In genomic region chr1:32234792-32235191, GRCh38 we compare ENCODE assay signal across 27 cellular contexts. TPM values are rescaled to one million over a fixed set of nuclear protein-coding genes. Genes with fewer than 3 reads are reported as not detected.
DNase-seq lines count a peak whose midpoint lies in the region; ATAC-seq and TF ChIP-seq lines count a peak whose summit lies in the region.
"Had no signal": no experiment of that assay in that cellular context is flagged by ENCODE, and none has a peak within 500 bp of the region (broad histone marks: within the 10 kb centered on the region; RNA-seq: fewer than 3 reads in every experiment).

No MANE protein-coding gene starts in this region.

- no peak for TF ChIP-seq POLR2A in gastrocnemius medialis (IDR thresholded peaks at IDR 0.05)

- H3K4me1 Mint-ChIP-seq in endodermal cell: peaks cover 7% of the 10 kb centered on the region
- H3K4me1 Mint-ChIP-seq: activated CD8-positive, alpha-beta memory T cell treated with anti-CD3 and anti-CD28 coated beads, Interleukin-2, amount 10 ng/mL, durations not matched to agents 7 days and 5 days had no signal

- no TSS peak for BruUV-seq in PC-3 (replicated peaks; lab: Mats Ljungman, UMichigan)

- in situ Hi-C loops in gastrocnemius medialis (cut with MboI; ENCODE audit: low sequenced_read_pairs in 4 of 4): no loop called here

- POLR2A ChIA-PET in PC-3 (lab: Charles Lee; ENCODE audit: unreplicated experiment): no interaction called here

- peaks cover 3% of the 10 kb centered on the region for H3K36me3 Mint-ChIP-seq in endodermal cell (ENCODE audit: low read depth)

- H4K20me1 ChIP-seq in PC-3 (ENCODE audit: low read length): no peaks in the 10 kb centered on the region

- DNase-seq in H7 (peak; percentile 49), PC-3 (no peak), endodermal cell (peak; percentile 52), gastrocnemius medialis (peak in 1 of 2 donors; percentile 32)
- DNase-seq: activated CD8-positive, alpha-beta memory T cell treated with anti-CD3 and anti-CD28 coated beads, Interleukin-2, amount 10 ng/mL, durations not matched to agents 7 days and 5 days; activated naive CD4-positive, alpha-beta T cell treated with anti-CD3 and anti-CD28 coated beads, Interleukin-2, amount 50 U/mL, for 16 hours; aorta; CD4-positive, alpha-beta memory T cell; central memory CD4-positive, alpha-beta T cell; DMS153; GDM1; MG63; NCI-H1417 treated with DMSO at 0.1 percent for 48 hours; NCI-H524 treated with DMSO at 0.1 percent for 48 hours; SHP77 treated with DMSO at 0.1 percent for 48 hours; small intestine had no signal

- H3K27ac ChIP-seq in PC-3 (ENCODE audit: low read length): peak overlapping the region; percentile 90; the same call in 1 of the 2 replicates
- H3K27ac ChIP-seq in endodermal cell (ENCODE audit: low read depth, low read length): no peak overlapping the region
- H3K27ac ChIP-seq in gastrocnemius medialis: peak overlapping the region in 1 of 4 donors; percentile 62

- no peak overlapping the region for H3K4me2 ChIP-seq in PC-3 (ENCODE audit: low read length)
- H3K4me2 ChIP-seq: hepatocyte had no signal

- no peaks in the 10 kb centered on the region for H3K27me3 ChIP-seq in H7 (ENCODE audit: control insufficient read depth, insufficient read depth, low read length)
- H3K27me3 ChIP-seq in PC-3 (ENCODE audit: low read length): no peaks in the 10 kb centered on the region
- no peaks in the 10 kb centered on the region for H3K27me3 ChIP-seq in endodermal cell (ENCODE audit: control insufficient read depth, insufficient read depth, low read length, poor library complexity, severe bottlenecking)
- no peaks in the 10 kb centered on the region for H3K27me3 ChIP-seq in gastrocnemius medialis
- H3K27me3 ChIP-seq: hepatocyte, MG63 had no signal

- no peak overlapping the region for H2AFZ ChIP-seq in PC-3 (ENCODE audit: low read length)
- H2AFZ ChIP-seq: hepatocyte had no signal

- H3K4me1 ChIP-seq in PC-3 (ENCODE audit: insufficient read depth, low read length) (peaks cover 25% of the 10 kb centered on the region), endodermal cell (ENCODE audit: control insufficient read depth, insufficient read depth, low read length) (no peaks in the 10 kb centered on the region), gastrocnemius medialis (no peaks in the 10 kb centered on the region)

- H3K27me3 Mint-ChIP-seq in endodermal cell (ENCODE audit: insufficient read depth): peaks cover 4% of the 10 kb centered on the region
- H3K27me3 Mint-ChIP-seq: activated CD8-positive, alpha-beta memory T cell treated with anti-CD3 and anti-CD28 coated beads, Interleukin-2, amount 10 ng/mL, durations not matched to agents 7 days and 5 days; CD4-positive, alpha-beta memory T cell; stimulated activated memory B cell treated with anti-CD40 and anti-IgM and Interleukin-4, amounts not matched to agents 10 μg/mL and 1 μg/mL and 100 μg/mL, for 72 hours had no signal

- ATAC-seq in PC-3: peak; percentile 19
- peak; percentile 50 to 57 for ATAC-seq in gastrocnemius medialis
- no peak for ATAC-seq in GM19035 (IDR thresholded peaks at IDR 0.05; ENCODE audit: unreplicated experiment)
- ATAC-seq in HG03159 (IDR thresholded peaks at IDR 0.05; ENCODE audit: unreplicated experiment): no peak
- ATAC-seq in HG02884 (IDR thresholded peaks at IDR 0.05; ENCODE audit: unreplicated experiment): no peak
- ATAC-seq: activated CD8-positive, alpha-beta memory T cell treated with anti-CD3 and anti-CD28 coated beads, Interleukin-2, amount 10 ng/mL, durations not matched to agents 7 days and 5 days; stimulated activated memory B cell treated with anti-CD40 and anti-IgM and Interleukin-4, amounts not matched to agents 10 μg/mL and 1 μg/mL and 100 μg/mL, for 72 hours had no signal

- H3K9me3 ChIP-seq in PC-3 (ENCODE audit: low read length) (no peaks in the 10 kb centered on the region), endodermal cell (ENCODE audit: control insufficient read depth, low read length) (no peaks in the 10 kb centered on the region), gastrocnemius medialis (no peaks in the 10 kb centered on the region)
- H3K9me3 ChIP-seq: MG63 had no signal

- H3K36me3 ChIP-seq in H7 (replicated peaks; ENCODE audit: control insufficient read depth, insufficient read depth, low read length): peaks cover 11% of the 10 kb centered on the region
- H3K36me3 ChIP-seq in PC-3 (ENCODE audit: low read depth, low read length): peaks cover 9% of the 10 kb centered on the region
- peaks cover 19% of the 10 kb centered on the region for H3K36me3 ChIP-seq in endodermal cell (ENCODE audit: control insufficient read depth, insufficient read depth, low read length)
- H3K36me3 ChIP-seq in gastrocnemius medialis: peaks cover 0 to 35% of the 10 kb centered on the region in 2 donors

- H3K4me3 ChIP-seq in H7 (ENCODE audit: insufficient read depth, low read depth, low read length): no peak overlapping the region
- no peak overlapping the region for H3K4me3 ChIP-seq in PC-3 (ENCODE audit: low read length)
- H3K4me3 ChIP-seq in endodermal cell (ENCODE audit: low read length): no peak overlapping the region
- H3K4me3 ChIP-seq in gastrocnemius medialis: no peak overlapping the region
- H3K4me3 ChIP-seq: hepatocyte, MG63 had no signal

- no peak overlapping the region for H3K27ac Mint-ChIP-seq in endodermal cell
- H3K27ac Mint-ChIP-seq: activated CD8-positive, alpha-beta memory T cell treated with anti-CD3 and anti-CD28 coated beads, Interleukin-2, amount 10 ng/mL, durations not matched to agents 7 days and 5 days; activated T-helper 1 cell treated with anti-CD3 and anti-CD28 coated beads, Interleukin-12 subunit alpha, Interleukin-12 subunit beta, Interleukin-2, Interleukin-4 antibody, amounts not matched to agents 30 ng/mL and 10 ng/mL and 1 ng/mL, durations not matched to agents 14 hours and 24 hours and 36 hours; CD4-positive, alpha-beta memory T cell; stimulated activated memory B cell treated with anti-CD40 and anti-IgM and Interleukin-4, amounts not matched to agents 10 μg/mL and 1 μg/mL and 100 μg/mL, for 72 hours had no signal

- H3F3A ChIP-seq in PC-3 (ENCODE audit: low read length, unreplicated experiment): peaks cover 6% of the 10 kb centered on the region

- 92 to 97% methylated on average over 6 to 7 of the region's 7 CpGs for WGBS in endodermal cell (ENCODE audit: insufficient coverage in 1 of 2, insufficient read length in 1 of 2), 2 experiments

- TF ChIP-seq CTCF in PC-3 (conservative IDR thresholded peaks at IDR 0.05; ENCODE audit: low read depth, low read length): no peak
- peak; percentile 31 for TF ChIP-seq CTCF in endodermal cell (conservative IDR thresholded peaks at IDR 0.05)
- TF ChIP-seq CTCF in gastrocnemius medialis (IDR thresholded peaks at IDR 0.05 in 4 of 5, conservative IDR thresholded peaks at IDR 0.05 in 1 of 5): no peak

- no peak overlapping the region for H3K4me3 Mint-ChIP-seq in endodermal cell
- H3K4me3 Mint-ChIP-seq: activated CD8-positive, alpha-beta memory T cell treated with anti-CD3 and anti-CD28 coated beads, Interleukin-2, amount 10 ng/mL, durations not matched to agents 7 days and 5 days; activated T-helper 1 cell treated with anti-CD3 and anti-CD28 coated beads, Interleukin-12 subunit alpha, Interleukin-12 subunit beta, Interleukin-2, Interleukin-4 antibody, amounts not matched to agents 30 ng/mL and 10 ng/mL and 1 ng/mL, durations not matched to agents 14 hours and 24 hours and 36 hours; CD4-positive, alpha-beta memory T cell; neural crest cell; stimulated activated memory B cell treated with anti-CD40 and anti-IgM and Interleukin-4, amounts not matched to agents 10 μg/mL and 1 μg/mL and 100 μg/mL, for 72 hours had no signal

- no peaks in the 10 kb centered on the region for H3K9me2 ChIP-seq in PC-3 (replicated peaks; ENCODE audit: low read length)

- H3K9me3 Mint-ChIP-seq in endodermal cell: no peaks in the 10 kb centered on the region
- H3K9me3 Mint-ChIP-seq: activated T-helper 1 cell treated with anti-CD3 and anti-CD28 coated beads, Interleukin-12 subunit alpha, Interleukin-12 subunit beta, Interleukin-2, Interleukin-4 antibody, amounts not matched to agents 30 ng/mL and 10 ng/mL and 1 ng/mL, durations not matched to agents 14 hours and 24 hours and 36 hours; CD4-positive, alpha-beta memory T cell; neural crest cell; stimulated activated memory B cell treated with anti-CD40 and anti-IgM and Interleukin-4, amounts not matched to agents 10 μg/mL and 1 μg/mL and 100 μg/mL, for 72 hours had no signal

- H3K79me2 ChIP-seq in PC-3 (ENCODE audit: low read length): no peaks in the 10 kb centered on the region
- H3K79me2 ChIP-seq: hepatocyte had no signal

- CTCF ChIA-PET in PC-3 (lab: Charles Lee): no interaction called here

- H3K9ac ChIP-seq in PC-3 (ENCODE audit: low read length) (no peak overlapping the region), endodermal cell (ENCODE audit: extremely low read depth, low read length, poor library complexity, severe bottlenecking) (no peak overlapping the region)

- intact Hi-C loops in PC-3 (cut with micrococcal nuclease): no loop called here
- intact Hi-C loops in gastrocnemius medialis (cut with DNase I; ENCODE audit: low total_unique reads): no loop called here

RNA-seq across cellular contexts. Expression of gene FAM167B, which starts 12.2 kb away (rescaled TPM):
- 3.1 and 4.1 TPM in 2 replicates for total RNA-seq in H7 (2014; rRNA removed; shearing (Covaris generic))
- 1.3 and 1.6 TPM in 2 replicates for total RNA-seq in PC-3 (2014; rRNA removed)
- 1 to 10 TPM; 1.1 to 2.9 TPM for total RNA-seq in endodermal cell
- polyA plus RNA-seq in endodermal cell (2013, experiment 1 of 2): 1.5 TPM
- 1.7 TPM for polyA plus RNA-seq in endodermal cell (2013, experiment 2 of 2)
- total RNA-seq in gastrocnemius medialis: 1 to 10 TPM; 1.1 to 2.9 (median 2.3) TPM
- total RNA-seq: mononuclear cell had no signal
- polyA plus RNA-seq: CD4-positive, alpha-beta memory T cell had no signal

RNA-seq across cellular contexts. Expression of gene EIF3I, which starts 12.6 kb away (rescaled TPM):
- total RNA-seq in H7 (2014; rRNA removed; shearing (Covaris generic)): 458 and 547 TPM in 2 replicates
- 413 and 442 TPM in 2 replicates for total RNA-seq in PC-3 (2014; rRNA removed)
- 100 to 1,000 TPM; 194 to 198 TPM for total RNA-seq in endodermal cell
- polyA plus RNA-seq in endodermal cell (2013, experiment 1 of 2): 211 TPM
- polyA plus RNA-seq in endodermal cell (2013, experiment 2 of 2): 192 TPM
- 100 to 1,000 TPM; 211 to 294 (median 245) TPM for total RNA-seq in gastrocnemius medialis

RNA-seq across cellular contexts. Expression of gene TMEM234, which starts 12.6 kb away (rescaled TPM):
- total RNA-seq in H7 (2014; rRNA removed; shearing (Covaris generic)): 11.8 and 16.3 TPM in 2 replicates
- total RNA-seq in PC-3 (2014; rRNA removed) (4.2 and 7.7 TPM in 2 replicates), endodermal cell (10 to 100 TPM; 35.1 to 35.5 TPM), gastrocnemius medialis (1 to 10 TPM; 1.6 to 4.6 (median 4.4) TPM)
- 13.6 TPM for polyA plus RNA-seq in endodermal cell (2013, experiment 1 of 2)
- 14.6 TPM for polyA plus RNA-seq in endodermal cell (2013, experiment 2 of 2)

RNA-seq across cellular contexts. Expression of gene LCK, which starts 16.3 kb away (rescaled TPM):
- total RNA-seq in H7 (2014; rRNA removed; shearing (Covaris generic)): 70.5 and 75.8 TPM in 2 replicates
- total RNA-seq in PC-3 (2014; rRNA removed) (3.6 and 4.3 TPM in 2 replicates), endodermal cell (1 to 10 TPM; 1.8 to 4.4 TPM), gastrocnemius medialis (1 to 10 TPM in 1 of 4 donors, under 1 TPM in 1, not detected in 2; 0.66 to 1.6 TPM)
- polyA plus RNA-seq in endodermal cell (2013, experiment 1 of 2): 1.8 TPM
- 0.33 TPM for polyA plus RNA-seq in endodermal cell (2013, experiment 2 of 2)
- total RNA-seq: neural crest cell had no signal

RNA-seq across cellular contexts. Expression of gene DCDC2B, which starts 25.9 kb away (rescaled TPM):
- not detected in 2 replicates for total RNA-seq in H7 (2014; rRNA removed; shearing (Covaris generic))
- total RNA-seq in PC-3 (2014; rRNA removed): not detected in 2 replicates
- not detected for total RNA-seq in endodermal cell
- polyA plus RNA-seq in endodermal cell (2013, experiment 1 of 2): not detected
- polyA plus RNA-seq in endodermal cell (2013, experiment 2 of 2): not detected
- not detected for total RNA-seq in gastrocnemius medialis
- total RNA-seq: activated T-helper 1 cell treated with anti-CD3 and anti-CD28 coated beads, Interleukin-12 subunit alpha, Interleukin-12 subunit beta, Interleukin-2, Interleukin-4 antibody, amounts not matched to agents 30 ng/mL and 10 ng/mL and 1 ng/mL, durations not matched to agents 14 hours and 24 hours and 36 hours; aorta; CD4-positive, alpha-beta memory T cell; fibroblast of villous mesenchyme; hepatocyte; liver; mononuclear cell; neural crest cell; pulmonary artery endothelial cell had no signal
- polyA plus RNA-seq: aorta; CD4-positive, alpha-beta memory T cell; small intestine had no signal

Comparison
In these comparisons a context has a peak if more than half of its experiments do, and no peak if none do; other contexts are left out.
1. ATAC-seq: peak in PC-3 (single experiment) and gastrocnemius medialis (2 of 2); none in GM19035 (single experiment), HG03159 (single experiment) and HG02884 (single experiment).